Comparison of ENCODE assay signal across 1 cellular context in the genomic region with DNA sequence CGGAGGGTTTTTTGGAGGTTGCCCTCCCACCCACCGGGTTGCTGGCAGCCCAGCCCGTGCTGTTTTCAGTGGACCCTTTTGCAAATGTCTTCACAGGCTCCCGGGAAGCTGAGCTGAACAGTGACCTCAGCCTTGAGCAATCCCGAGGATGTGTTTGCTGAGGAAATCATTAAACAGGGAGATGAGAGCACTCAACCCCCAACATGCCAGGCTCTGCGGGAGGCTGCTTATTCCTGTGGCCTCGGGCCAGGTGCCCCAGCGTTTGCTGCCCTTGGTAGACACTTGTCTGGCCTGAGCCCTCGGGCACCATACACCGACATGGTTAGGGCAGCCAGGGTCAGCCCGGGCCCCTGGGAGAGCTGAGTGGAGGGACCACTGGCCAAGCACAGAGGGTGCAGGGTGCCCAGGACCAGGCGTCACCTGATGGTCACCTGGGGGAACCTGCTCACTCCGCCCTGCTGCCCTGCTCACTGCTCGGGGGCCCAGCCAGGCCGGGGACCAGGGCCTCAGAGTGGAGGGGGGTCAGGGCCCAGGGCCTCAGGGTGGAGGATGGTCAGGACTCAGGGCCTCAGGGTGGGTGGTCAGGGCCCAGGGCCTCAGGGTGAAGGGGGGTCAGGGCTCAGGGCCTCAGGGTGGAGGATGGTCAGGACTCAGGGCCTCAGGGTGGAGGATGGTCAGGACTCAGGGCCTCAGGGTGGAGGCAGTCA.
TF ChIP-seq lines count a peak whose summit lies in the region.

No MANE protein-coding gene starts in this region.

TF ChIP-seq in HepG2, 621 proteins besides CTCF, POLR2A, EP300 and RAD21 (continued from another document and continues in another):
- TF ChIP-seq, protein P1, sequence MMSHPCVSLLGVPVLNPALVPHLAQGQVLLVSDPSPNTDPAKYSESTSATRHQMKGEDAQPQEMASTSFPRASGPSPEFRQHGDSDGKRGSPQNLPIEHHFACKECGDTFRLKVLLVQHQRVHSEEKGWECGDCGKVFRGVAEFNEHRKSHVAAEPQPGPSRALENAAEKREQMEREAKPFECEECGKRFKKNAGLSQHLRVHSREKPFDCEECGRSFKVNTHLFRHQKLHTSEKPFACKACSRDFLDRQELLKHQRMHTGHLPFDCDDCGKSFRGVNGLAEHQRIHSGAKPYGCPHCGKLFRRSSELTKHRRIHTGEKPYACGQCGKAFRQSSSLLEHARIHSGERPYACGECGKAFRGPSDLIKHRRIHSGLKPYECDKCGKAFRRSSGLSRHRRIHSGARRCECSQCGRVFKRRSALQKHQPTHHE (CRISPR knock-in tag; IDR thresholded peaks at IDR 0.05; ENCODE audit: borderline replicate concordance) = no peak
- TF ChIP-seq ZFAT (CRISPR knock-in tag; conservative IDR thresholded peaks at IDR 0.05) (no peak), ZNF124 (CRISPR knock-in tag; IDR thresholded peaks at IDR 0.05) (0 out of 2 replicates have a peak, but pooled peaks have one; percentile 36), SMARCE1 (IDR thresholded peaks at IDR 0.05; ENCODE audit: borderline replicate concordance) (no peak), TCF12 (IDR thresholded peaks at IDR 0.05) (no peak), TCF12 (CRISPR knock-in tag; IDR thresholded peaks at IDR 0.05) (no peak), SRF (IDR thresholded peaks at IDR 0.05; ENCODE audit: low read depth, low read length) (no peak), GTF2F1 (IDR thresholded peaks at IDR 0.05; ENCODE audit: low read length) (no peak), SALL1 (CRISPR knock-in tag; IDR thresholded peaks at IDR 0.05) (peak; percentile 63), ZNF224 (CRISPR knock-in tag; IDR thresholded peaks at IDR 0.05) (no peak), MXD4 (CRISPR knock-in tag; IDR thresholded peaks at IDR 0.05) (0 out of 2 replicates have a peak, but pooled peaks have one; percentile 11), DNMT3B (CRISPR knock-in tag; conservative IDR thresholded peaks at IDR 0.05) (no peak), MBD4 (IDR thresholded peaks at IDR 0.05; ENCODE audit: borderline replicate concordance, low read length) (no peak), ZNF451 (CRISPR knock-in tag; IDR thresholded peaks at IDR 0.05) (0 out of 2 replicates have a peak, but pooled peaks have one; percentile 20), ZKSCAN5 (CRISPR knock-in tag; IDR thresholded peaks at IDR 0.05) (0 out of 2 replicates have a peak, but pooled peaks have one; percentile 38), ZNF329 (CRISPR knock-in tag; IDR thresholded peaks at IDR 0.05; ENCODE audit: low read depth) (no peak), ZNF367 (CRISPR knock-in tag; IDR thresholded peaks at IDR 0.05; ENCODE audit: borderline replicate concordance) (no peak), CBX1 (IDR thresholded peaks at IDR 0.05; ENCODE audit: low read depth) (no peak), NR1H2 (CRISPR knock-in tag; IDR thresholded peaks at IDR 0.05; ENCODE audit: borderline replicate concordance, low read depth) (no peak), TARDBP (CRISPR knock-in tag; IDR thresholded peaks at IDR 0.05) (no peak), ZSCAN22 (CRISPR knock-in tag; IDR thresholded peaks at IDR 0.05) (no peak)
- TF ChIP-seq, protein P2, sequence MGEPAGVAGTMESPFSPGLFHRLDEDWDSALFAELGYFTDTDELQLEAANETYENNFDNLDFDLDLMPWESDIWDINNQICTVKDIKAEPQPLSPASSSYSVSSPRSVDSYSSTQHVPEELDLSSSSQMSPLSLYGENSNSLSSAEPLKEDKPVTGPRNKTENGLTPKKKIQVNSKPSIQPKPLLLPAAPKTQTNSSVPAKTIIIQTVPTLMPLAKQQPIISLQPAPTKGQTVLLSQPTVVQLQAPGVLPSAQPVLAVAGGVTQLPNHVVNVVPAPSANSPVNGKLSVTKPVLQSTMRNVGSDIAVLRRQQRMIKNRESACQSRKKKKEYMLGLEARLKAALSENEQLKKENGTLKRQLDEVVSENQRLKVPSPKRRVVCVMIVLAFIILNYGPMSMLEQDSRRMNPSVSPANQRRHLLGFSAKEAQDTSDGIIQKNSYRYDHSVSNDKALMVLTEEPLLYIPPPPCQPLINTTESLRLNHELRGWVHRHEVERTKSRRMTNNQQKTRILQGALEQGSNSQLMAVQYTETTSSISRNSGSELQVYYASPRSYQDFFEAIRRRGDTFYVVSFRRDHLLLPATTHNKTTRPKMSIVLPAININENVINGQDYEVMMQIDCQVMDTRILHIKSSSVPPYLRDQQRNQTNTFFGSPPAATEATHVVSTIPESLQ (CRISPR knock-in tag; conservative IDR thresholded peaks at IDR 0.05) = no peak
- TF ChIP-seq, protein P3, sequence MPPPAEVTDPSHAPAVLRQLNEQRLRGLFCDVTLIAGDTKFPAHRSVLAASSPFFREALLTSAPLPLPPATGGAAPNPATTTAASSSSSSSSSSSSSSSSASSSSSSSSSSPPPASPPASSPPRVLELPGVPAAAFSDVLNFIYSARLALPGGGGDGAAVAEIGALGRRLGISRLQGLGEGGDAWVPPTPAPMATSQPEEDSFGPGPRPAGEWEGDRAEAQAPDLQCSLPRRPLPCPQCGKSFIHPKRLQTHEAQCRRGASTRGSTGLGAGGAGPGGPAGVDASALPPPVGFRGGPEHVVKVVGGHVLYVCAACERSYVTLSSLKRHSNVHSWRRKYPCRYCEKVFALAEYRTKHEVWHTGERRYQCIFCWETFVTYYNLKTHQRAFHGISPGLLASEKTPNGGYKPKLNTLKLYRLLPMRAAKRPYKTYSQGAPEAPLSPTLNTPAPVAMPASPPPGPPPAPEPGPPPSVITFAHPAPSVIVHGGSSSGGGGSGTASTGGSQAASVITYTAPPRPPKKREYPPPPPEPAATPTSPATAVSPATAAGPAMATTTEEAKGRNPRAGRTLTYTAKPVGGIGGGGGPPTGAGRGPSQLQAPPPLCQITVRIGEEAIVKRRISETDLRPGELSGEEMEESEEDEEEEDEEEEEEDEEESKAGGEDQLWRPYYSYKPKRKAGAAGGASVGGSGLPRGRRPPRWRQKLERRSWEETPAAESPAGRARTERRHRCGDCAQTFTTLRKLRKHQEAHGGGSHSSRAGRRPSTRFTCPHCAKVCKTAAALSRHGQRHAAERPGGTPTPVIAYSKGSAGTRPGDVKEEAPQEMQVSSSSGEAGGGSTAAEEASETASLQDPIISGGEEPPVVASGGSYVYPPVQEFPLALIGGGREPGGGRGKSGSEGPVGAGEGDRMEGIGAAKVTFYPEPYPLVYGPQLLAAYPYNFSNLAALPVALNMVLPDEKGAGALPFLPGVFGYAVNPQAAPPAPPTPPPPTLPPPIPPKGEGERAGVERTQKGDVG (CRISPR knock-in tag; IDR thresholded peaks at IDR 0.05; ENCODE audit: borderline replicate concordance) = peak; percentile 81; the same call in 1 of the 2 replicates
- TF ChIP-seq, protein P4, sequence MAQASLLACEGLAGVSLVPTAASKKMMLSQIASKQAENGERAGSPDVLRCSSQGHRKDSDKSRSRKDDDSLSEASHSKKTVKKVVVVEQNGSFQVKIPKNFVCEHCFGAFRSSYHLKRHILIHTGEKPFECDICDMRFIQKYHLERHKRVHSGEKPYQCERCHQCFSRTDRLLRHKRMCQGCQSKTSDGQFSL (CRISPR knock-in tag; IDR thresholded peaks at IDR 0.05) = no peak
- TF ChIP-seq, protein P5, sequence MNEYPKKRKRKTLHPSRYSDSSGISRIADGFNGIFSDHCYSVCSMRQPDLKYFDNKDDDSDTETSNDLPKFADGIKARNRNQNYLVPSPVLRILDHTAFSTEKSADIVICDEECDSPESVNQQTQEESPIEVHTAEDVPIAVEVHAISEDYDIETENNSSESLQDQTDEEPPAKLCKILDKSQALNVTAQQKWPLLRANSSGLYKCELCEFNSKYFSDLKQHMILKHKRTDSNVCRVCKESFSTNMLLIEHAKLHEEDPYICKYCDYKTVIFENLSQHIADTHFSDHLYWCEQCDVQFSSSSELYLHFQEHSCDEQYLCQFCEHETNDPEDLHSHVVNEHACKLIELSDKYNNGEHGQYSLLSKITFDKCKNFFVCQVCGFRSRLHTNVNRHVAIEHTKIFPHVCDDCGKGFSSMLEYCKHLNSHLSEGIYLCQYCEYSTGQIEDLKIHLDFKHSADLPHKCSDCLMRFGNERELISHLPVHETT (CRISPR knock-in tag; conservative IDR thresholded peaks at IDR 0.05) = no peak
- TF ChIP-seq, protein P6, sequence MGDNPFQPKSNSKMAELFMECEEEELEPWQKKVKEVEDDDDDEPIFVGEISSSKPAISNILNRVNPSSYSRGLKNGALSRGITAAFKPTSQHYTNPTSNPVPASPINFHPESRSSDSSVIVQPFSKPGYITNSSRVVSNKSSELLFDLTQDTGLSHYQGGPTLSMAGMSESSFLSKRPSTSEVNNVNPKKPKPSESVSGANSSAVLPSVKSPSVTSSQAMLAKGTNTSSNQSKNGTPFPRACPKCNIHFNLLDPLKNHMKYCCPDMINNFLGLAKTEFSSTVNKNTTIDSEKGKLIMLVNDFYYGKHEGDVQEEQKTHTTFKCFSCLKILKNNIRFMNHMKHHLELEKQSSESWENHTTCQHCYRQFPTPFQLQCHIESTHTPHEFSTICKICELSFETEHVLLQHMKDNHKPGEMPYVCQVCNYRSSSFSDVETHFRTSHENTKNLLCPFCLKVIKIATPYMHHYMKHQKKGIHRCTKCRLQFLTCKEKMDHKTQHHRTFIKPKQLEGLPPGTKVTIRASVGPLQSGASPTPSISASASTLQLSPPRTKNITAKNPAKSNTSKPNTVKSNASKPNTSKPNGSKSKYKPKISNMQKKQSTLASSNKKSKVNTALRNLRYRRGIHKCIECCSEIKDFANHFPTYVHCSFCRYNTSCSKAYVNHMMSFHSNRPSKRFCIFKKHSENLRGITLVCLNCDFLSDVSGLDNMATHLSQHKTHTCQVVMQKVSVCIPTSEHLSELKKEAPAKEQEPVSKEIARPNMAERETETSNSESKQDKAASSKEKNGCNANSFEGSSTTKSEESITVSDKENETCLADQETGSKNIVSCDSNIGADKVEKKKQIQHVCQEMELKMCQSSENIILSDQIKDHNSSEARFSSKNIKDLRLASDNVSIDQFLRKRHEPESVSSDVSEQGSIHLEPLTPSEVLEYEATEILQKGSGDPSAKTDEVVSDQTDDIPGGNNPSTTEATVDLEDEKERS (CRISPR knock-in tag; IDR thresholded peaks at IDR 0.05) = peak; percentile 79
- TF ChIP-seq, protein P7, sequence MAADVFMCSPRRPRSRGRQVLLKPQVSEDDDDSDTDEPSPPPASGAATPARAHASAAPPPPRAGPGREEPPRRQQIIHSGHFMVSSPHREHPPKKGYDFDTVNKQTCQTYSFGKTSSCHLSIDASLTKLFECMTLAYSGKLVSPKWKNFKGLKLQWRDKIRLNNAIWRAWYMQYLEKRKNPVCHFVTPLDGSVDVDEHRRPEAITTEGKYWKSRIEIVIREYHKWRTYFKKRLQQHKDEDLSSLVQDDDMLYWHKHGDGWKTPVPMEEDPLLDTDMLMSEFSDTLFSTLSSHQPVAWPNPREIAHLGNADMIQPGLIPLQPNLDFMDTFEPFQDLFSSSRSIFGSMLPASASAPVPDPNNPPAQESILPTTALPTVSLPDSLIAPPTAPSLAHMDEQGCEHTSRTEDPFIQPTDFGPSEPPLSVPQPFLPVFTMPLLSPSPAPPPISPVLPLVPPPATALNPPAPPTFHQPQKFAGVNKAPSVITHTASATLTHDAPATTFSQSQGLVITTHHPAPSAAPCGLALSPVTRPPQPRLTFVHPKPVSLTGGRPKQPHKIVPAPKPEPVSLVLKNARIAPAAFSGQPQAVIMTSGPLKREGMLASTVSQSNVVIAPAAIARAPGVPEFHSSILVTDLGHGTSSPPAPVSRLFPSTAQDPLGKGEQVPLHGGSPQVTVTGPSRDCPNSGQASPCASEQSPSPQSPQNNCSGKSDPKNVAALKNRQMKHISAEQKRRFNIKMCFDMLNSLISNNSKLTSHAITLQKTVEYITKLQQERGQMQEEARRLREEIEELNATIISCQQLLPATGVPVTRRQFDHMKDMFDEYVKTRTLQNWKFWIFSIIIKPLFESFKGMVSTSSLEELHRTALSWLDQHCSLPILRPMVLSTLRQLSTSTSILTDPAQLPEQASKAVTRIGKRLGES (CRISPR knock-in tag; IDR thresholded peaks at IDR 0.05; ENCODE audit: borderline replicate concordance) = no peak
- TF ChIP-seq, protein P8, sequence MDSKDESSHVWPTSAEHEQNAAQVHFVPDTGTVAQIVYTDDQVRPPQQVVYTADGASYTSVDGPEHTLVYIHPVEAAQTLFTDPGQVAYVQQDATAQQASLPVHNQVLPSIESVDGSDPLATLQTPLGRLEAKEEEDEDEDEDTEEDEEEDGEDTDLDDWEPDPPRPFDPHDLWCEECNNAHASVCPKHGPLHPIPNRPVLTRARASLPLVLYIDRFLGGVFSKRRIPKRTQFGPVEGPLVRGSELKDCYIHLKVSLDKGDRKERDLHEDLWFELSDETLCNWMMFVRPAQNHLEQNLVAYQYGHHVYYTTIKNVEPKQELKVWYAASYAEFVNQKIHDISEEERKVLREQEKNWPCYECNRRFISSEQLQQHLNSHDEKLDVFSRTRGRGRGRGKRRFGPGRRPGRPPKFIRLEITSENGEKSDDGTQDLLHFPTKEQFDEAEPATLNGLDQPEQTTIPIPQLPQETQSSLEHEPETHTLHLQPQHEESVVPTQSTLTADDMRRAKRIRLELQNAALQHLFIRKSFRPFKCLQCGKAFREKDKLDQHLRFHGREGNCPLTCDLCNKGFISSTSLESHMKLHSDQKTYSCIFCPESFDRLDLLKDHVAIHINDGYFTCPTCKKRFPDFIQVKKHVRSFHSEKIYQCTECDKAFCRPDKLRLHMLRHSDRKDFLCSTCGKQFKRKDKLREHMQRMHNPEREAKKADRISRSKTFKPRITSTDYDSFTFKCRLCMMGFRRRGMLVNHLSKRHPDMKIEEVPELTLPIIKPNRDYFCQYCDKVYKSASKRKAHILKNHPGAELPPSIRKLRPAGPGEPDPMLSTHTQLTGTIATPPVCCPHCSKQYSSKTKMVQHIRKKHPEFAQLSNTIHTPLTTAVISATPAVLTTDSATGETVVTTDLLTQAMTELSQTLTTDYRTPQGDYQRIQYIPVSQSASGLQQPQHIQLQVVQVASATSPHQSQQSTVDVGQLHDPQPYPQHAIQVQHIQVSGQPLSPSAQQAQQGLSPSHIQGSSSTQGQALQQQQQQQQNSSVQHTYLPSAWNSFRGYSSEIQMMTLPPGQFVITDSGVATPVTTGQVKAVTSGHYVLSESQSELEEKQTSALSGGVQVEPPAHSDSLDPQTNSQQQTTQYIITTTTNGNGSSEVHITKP (CRISPR knock-in tag; IDR thresholded peaks at IDR 0.05; ENCODE audit: low read depth) = no peak
- TF ChIP-seq, protein P9, sequence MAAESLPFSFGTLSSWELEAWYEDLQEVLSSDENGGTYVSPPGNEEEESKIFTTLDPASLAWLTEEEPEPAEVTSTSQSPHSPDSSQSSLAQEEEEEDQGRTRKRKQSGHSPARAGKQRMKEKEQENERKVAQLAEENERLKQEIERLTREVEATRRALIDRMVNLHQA (CRISPR knock-in tag; IDR thresholded peaks at IDR 0.05) = no peak
